18 cellular contexts compared by ENCODE assay signal in the genomic region with DNA sequence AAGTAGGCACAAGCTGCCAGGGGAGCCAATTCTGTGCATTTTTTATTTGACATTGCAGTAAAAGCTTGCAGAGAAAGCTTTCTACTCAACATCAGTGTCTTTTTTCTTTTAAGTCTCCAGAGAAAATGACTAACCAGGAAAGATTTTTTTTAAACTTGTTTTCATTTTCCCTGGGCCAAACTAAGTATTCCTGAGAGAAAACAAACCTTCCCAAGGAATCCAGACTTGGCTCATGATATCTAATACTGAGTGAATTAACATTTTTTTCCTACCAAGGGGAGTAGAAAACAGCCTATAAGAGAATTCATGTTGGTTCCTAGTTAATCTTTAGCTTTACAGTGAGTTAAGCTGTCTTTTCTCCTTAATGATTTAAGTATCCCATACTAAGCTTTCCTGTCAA. TPM values are rescaled to one million over a fixed set of nuclear protein-coding genes. Genes with fewer than 3 reads are reported as not detected.
DNase-seq lines count a peak whose midpoint lies in the region; ATAC-seq and TF ChIP-seq lines count a peak whose summit lies in the region.
"Had no signal": no experiment of that assay in that cellular context is flagged by ENCODE, and none has a peak within 500 bp of the region (broad histone marks: within the 10 kb centered on the region; RNA-seq: fewer than 3 reads in every experiment).

No MANE protein-coding gene starts in this region.

- DNase-seq in HS-5 (ENCODE audit: low read depth) (peak; percentile 6), epidermal melanocyte (ENCODE audit: insufficient read length, low spot score) (peak; percentile 36), left kidney (ENCODE audit: low read depth, low spot score) (peak; percentile 44), thyroid gland (no peak), NCI-H1694 treated with DMSO at 0.1 percent for 48 hours (lab: John Stamatoyannopoulos, UW) (no peak), caudate nucleus (lab: John Stamatoyannopoulos, UW) (no peak)
- DNase-seq: activated CD4-positive, alpha-beta T cell treated with anti-CD3 and anti-CD28 coated beads for 36 hours; activated naive CD4-positive, alpha-beta T cell treated with anti-CD3 and anti-CD28 coated beads for 36 hours; C1 segment of cervical spinal cord; endodermal cell; head of caudate nucleus; naive thymus-derived CD8-positive, alpha-beta T cell; NCI-H1092; stimulated activated CD4-positive, alpha-beta T cell treated with anti-CD3 and anti-CD28 coated beads, Interleukin-4, amount 100 ng/mL, for 1 hour; upper lobe of right lung had no signal

- intact Hi-C loops in thyroid gland (cut with DNase I): no loop called here

- H3K4me3 ChIP-seq in thyroid gland (replicated peaks in 1 of 3): no peak overlapping the region
- H3K4me3 ChIP-seq: cardiac muscle cell, upper lobe of right lung had no signal

- no peaks in the 10 kb centered on the region for H3K27me3 ChIP-seq in thyroid gland
- H3K27me3 ChIP-seq: cardiac muscle cell, upper lobe of right lung had no signal

- H3K27ac ChIP-seq in thyroid gland (peak overlapping the region in 2 of 3 donors; percentile 7 to 34), caudate nucleus (ENCODE audit: low read depth, low read length) (no peak overlapping the region)
- H3K27ac ChIP-seq: cardiac muscle cell, upper lobe of right lung had no signal

- H3K36me3 ChIP-seq in thyroid gland: no peaks in the 10 kb centered on the region
- H3K36me3 ChIP-seq: cardiac muscle cell, upper lobe of right lung had no signal

- ATAC-seq in GM21737 (IDR thresholded peaks at IDR 0.05; ENCODE audit: unreplicated experiment): no peak
- ATAC-seq: activated CD4-positive, alpha-beta T cell treated with anti-CD3 and anti-CD28 coated beads for 36 hours; naive thymus-derived CD8-positive, alpha-beta T cell; upper lobe of right lung had no signal

- H3K9me3 ChIP-seq in thyroid gland: no peaks in the 10 kb centered on the region
- H3K9me3 ChIP-seq: upper lobe of right lung had no signal

- no peak for TF ChIP-seq CTCF in thyroid gland (IDR thresholded peaks at IDR 0.05)

- H3K4me1 ChIP-seq in thyroid gland: peaks cover 0 to 28% of the 10 kb centered on the region in 2 donors

- TF ChIP-seq POLR2A in thyroid gland (IDR thresholded peaks at IDR 0.05): no peak

RNA-seq across cellular contexts. Expression of gene DAPL1, which starts 46.7 kb away (rescaled TPM):
- total RNA-seq in thyroid gland: 10 to 100 TPM; 12.3 to 68.9 (median 28.1) TPM
- total RNA-seq: activated CD4-positive, alpha-beta T cell treated with anti-CD3 and anti-CD28 coated beads for 36 hours; activated naive CD4-positive, alpha-beta T cell treated with anti-CD3 and anti-CD28 coated beads for 36 hours; cardiac muscle cell; endodermal cell; kidney epithelial cell; naive thymus-derived CD8-positive, alpha-beta T cell; upper lobe of right lung had no signal

Comparison
In these comparisons a context has a peak if more than half of its experiments do, and no peak if none do; other contexts are left out.
1. DNase-seq: peak in HS-5 (single experiment), epidermal melanocyte (single experiment) and left kidney (single experiment); none in thyroid gland (0 of 2), NCI-H1694 treated with DMSO at 0.1 percent for 48 hours (single experiment) and caudate nucleus (0 of 61).